ENCODE assay signal across 1 cellular context in the genomic region with DNA sequence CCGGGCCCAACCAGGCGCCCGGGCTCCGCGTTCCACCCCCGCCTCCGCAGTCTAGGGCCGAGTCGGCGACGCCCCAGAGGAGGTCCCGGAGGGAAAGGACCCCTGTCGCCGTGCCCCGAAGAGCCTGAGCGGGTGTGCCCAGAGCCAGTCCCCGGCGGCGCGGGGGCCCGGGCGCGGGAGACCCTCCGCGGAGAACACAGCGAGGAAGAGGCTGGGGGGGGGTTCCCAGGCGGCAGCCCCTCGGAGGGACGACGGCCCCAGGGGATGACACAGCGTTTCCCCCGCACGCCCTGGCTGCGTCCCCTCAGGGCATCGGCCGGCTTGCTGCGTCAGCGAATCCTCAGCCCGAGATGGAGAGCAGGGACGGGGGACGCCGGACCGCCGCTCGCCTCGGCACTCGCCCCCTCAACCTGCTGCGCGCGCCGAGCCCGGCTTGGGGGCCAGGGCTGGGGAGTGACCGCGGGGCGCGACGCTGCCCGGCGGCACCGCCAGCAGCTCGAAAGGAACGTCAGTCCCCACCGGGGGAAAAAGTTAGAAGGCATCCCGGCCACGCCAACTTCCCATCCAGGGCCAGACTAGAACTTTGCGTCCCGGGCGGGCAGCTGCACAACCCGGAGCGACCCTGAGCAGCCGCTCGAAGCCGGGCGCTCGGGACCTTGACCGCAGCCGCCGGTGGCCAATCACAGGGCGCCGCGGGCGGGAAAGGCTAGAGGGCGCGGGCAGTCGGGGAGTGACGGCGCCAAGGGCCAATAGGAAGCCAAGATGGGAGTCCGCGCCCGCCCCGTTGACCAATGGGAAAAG.
TF ChIP-seq lines count a peak whose summit lies in the region.

No MANE protein-coding gene starts in this region.

TF ChIP-seq in HepG2, 621 proteins besides CTCF, POLR2A, EP300 and RAD21 (continued from another document and continues in another):
- TF ChIP-seq, protein P1, sequence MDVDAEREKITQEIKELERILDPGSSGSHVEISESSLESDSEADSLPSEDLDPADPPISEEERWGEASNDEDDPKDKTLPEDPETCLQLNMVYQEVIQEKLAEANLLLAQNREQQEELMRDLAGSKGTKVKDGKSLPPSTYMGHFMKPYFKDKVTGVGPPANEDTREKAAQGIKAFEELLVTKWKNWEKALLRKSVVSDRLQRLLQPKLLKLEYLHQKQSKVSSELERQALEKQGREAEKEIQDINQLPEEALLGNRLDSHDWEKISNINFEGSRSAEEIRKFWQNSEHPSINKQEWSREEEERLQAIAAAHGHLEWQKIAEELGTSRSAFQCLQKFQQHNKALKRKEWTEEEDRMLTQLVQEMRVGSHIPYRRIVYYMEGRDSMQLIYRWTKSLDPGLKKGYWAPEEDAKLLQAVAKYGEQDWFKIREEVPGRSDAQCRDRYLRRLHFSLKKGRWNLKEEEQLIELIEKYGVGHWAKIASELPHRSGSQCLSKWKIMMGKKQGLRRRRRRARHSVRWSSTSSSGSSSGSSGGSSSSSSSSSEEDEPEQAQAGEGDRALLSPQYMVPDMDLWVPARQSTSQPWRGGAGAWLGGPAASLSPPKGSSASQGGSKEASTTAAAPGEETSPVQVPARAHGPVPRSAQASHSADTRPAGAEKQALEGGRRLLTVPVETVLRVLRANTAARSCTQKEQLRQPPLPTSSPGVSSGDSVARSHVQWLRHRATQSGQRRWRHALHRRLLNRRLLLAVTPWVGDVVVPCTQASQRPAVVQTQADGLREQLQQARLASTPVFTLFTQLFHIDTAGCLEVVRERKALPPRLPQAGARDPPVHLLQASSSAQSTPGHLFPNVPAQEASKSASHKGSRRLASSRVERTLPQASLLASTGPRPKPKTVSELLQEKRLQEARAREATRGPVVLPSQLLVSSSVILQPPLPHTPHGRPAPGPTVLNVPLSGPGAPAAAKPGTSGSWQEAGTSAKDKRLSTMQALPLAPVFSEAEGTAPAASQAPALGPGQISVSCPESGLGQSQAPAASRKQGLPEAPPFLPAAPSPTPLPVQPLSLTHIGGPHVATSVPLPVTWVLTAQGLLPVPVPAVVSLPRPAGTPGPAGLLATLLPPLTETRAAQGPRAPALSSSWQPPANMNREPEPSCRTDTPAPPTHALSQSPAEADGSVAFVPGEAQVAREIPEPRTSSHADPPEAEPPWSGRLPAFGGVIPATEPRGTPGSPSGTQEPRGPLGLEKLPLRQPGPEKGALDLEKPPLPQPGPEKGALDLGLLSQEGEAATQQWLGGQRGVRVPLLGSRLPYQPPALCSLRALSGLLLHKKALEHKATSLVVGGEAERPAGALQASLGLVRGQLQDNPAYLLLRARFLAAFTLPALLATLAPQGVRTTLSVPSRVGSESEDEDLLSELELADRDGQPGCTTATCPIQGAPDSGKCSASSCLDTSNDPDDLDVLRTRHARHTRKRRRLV (CRISPR knock-in tag; IDR thresholded peaks at IDR 0.05): no peak
- TF ChIP-seq ZNF674 (CRISPR knock-in tag; IDR thresholded peaks at IDR 0.05; ENCODE audit: low read depth) (no peak), ZNF335 (CRISPR knock-in tag; IDR thresholded peaks at IDR 0.05) (no peak), KLF9 (CRISPR knock-in tag; IDR thresholded peaks at IDR 0.05; ENCODE audit: low read depth) (no peak), ZNF34 (CRISPR knock-in tag; IDR thresholded peaks at IDR 0.05; ENCODE audit: borderline replicate concordance) (no peak), ZNF33B (CRISPR knock-in tag; IDR thresholded peaks at IDR 0.05) (no peak), ZMYM2 (CRISPR knock-in tag; IDR thresholded peaks at IDR 0.05) (no peak), PRPF4 (IDR thresholded peaks at IDR 0.05; ENCODE audit: low read depth, low read length, poor library complexity, severe bottlenecking) (no peak), ZNF143 (CRISPR knock-in tag; IDR thresholded peaks at IDR 0.05) (no peak), KMT2B (CRISPR knock-in tag; IDR thresholded peaks at IDR 0.05) (no peak), GABPA (IDR thresholded peaks at IDR 0.05; ENCODE audit: low read depth, low read length) (peak; percentile 36; the same call in 1 of the 2 replicates), GABPA (CRISPR knock-in tag; IDR thresholded peaks at IDR 0.05; ENCODE audit: low read depth) (no peak), ZNF644 (CRISPR knock-in tag; IDR thresholded peaks at IDR 0.05; ENCODE audit: low read depth) (no peak), TGIF2 (CRISPR knock-in tag; IDR thresholded peaks at IDR 0.05) (no peak), NBN (conservative IDR thresholded peaks at IDR 0.05) (no peak), XBP1 (CRISPR knock-in tag; IDR thresholded peaks at IDR 0.05) (peak; percentile 24; the same call in 1 of the 2 replicates), ZNF124 (CRISPR knock-in tag; IDR thresholded peaks at IDR 0.05) (no peak), ARHGAP35 (CRISPR knock-in tag; IDR thresholded peaks at IDR 0.05; ENCODE audit: borderline replicate concordance) (no peak), SRSF9 (IDR thresholded peaks at IDR 0.05; ENCODE audit: borderline replicate concordance, insufficient read depth, low read depth, low read length, poor library complexity, severe bottlenecking) (no peak), ZNF292 (CRISPR knock-in tag; IDR thresholded peaks at IDR 0.05; ENCODE audit: borderline replicate concordance, low read depth) (no peak), ZNF101 (CRISPR knock-in tag; IDR thresholded peaks at IDR 0.05; ENCODE audit: borderline replicate concordance, low read depth) (peak; percentile 62; the same call in 1 of the 2 replicates), ZNF326 (CRISPR knock-in tag; IDR thresholded peaks at IDR 0.05; ENCODE audit: borderline replicate concordance) (no peak), SRSF4 (IDR thresholded peaks at IDR 0.05; ENCODE audit: low read depth, low read length, poor library complexity, severe bottlenecking) (no peak), HNRNPLL (IDR thresholded peaks at IDR 0.05; ENCODE audit: low read depth, low read length, poor library complexity, severe bottlenecking) (no peak), ZKSCAN5 (CRISPR knock-in tag; IDR thresholded peaks at IDR 0.05) (no peak), SNAI1 (CRISPR knock-in tag; IDR thresholded peaks at IDR 0.05; ENCODE audit: borderline replicate concordance) (0 out of 2 replicates have a peak, but pooled peaks have one; percentile 20), ZNF766 (CRISPR knock-in tag; IDR thresholded peaks at IDR 0.05; ENCODE audit: borderline replicate concordance) (no peak; the same call in 1 of the 2 replicates)
- TF ChIP-seq, protein P2, sequence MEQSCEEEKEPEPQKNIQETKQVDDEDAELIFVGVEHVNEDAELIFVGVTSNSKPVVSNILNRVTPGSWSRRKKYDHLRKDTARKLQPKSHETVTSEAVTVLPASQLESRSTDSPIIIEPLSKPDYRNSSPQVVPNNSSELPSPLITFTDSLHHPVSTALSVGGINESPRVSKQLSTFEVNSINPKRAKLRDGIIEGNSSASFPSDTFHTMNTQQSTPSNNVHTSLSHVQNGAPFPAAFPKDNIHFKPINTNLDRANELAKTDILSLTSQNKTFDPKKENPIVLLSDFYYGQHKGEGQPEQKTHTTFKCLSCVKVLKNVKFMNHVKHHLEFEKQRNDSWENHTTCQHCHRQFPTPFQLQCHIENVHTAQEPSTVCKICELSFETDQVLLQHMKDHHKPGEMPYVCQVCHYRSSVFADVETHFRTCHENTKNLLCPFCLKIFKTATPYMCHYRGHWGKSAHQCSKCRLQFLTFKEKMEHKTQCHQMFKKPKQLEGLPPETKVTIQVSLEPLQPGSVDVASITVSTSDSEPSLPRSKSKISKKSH (CRISPR knock-in tag; IDR thresholded peaks at IDR 0.05; ENCODE audit: borderline replicate concordance): no peak
- TF ChIP-seq, protein P3, sequence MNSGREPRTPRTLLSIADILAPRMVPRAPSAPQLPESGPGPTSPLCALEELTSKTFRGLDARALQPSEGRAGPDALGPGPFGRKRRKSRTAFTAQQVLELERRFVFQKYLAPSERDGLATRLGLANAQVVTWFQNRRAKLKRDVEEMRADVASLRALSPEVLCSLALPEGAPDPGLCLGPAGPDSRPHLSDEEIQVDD (CRISPR knock-in tag; IDR thresholded peaks at IDR 0.05; ENCODE audit: borderline replicate concordance): no peak
- TF ChIP-seq, protein P4, sequence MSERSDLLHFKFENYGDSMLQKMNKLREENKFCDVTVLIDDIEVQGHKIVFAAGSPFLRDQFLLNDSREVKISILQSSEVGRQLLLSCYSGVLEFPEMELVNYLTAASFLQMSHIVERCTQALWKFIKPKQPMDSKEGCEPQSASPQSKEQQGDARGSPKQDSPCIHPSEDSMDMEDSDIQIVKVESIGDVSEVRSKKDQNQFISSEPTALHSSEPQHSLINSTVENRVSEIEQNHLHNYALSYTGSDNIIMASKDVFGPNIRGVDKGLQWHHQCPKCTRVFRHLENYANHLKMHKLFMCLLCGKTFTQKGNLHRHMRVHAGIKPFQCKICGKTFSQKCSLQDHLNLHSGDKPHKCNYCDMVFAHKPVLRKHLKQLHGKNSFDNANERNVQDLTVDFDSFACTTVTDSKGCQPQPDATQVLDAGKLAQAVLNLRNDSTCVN (CRISPR knock-in tag; IDR thresholded peaks at IDR 0.05; ENCODE audit: borderline replicate concordance): no peak
- TF ChIP-seq, protein P5, sequence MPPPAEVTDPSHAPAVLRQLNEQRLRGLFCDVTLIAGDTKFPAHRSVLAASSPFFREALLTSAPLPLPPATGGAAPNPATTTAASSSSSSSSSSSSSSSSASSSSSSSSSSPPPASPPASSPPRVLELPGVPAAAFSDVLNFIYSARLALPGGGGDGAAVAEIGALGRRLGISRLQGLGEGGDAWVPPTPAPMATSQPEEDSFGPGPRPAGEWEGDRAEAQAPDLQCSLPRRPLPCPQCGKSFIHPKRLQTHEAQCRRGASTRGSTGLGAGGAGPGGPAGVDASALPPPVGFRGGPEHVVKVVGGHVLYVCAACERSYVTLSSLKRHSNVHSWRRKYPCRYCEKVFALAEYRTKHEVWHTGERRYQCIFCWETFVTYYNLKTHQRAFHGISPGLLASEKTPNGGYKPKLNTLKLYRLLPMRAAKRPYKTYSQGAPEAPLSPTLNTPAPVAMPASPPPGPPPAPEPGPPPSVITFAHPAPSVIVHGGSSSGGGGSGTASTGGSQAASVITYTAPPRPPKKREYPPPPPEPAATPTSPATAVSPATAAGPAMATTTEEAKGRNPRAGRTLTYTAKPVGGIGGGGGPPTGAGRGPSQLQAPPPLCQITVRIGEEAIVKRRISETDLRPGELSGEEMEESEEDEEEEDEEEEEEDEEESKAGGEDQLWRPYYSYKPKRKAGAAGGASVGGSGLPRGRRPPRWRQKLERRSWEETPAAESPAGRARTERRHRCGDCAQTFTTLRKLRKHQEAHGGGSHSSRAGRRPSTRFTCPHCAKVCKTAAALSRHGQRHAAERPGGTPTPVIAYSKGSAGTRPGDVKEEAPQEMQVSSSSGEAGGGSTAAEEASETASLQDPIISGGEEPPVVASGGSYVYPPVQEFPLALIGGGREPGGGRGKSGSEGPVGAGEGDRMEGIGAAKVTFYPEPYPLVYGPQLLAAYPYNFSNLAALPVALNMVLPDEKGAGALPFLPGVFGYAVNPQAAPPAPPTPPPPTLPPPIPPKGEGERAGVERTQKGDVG (CRISPR knock-in tag; IDR thresholded peaks at IDR 0.05; ENCODE audit: borderline replicate concordance): no peak; the same call in 1 of the 2 replicates
- TF ChIP-seq, protein P6, sequence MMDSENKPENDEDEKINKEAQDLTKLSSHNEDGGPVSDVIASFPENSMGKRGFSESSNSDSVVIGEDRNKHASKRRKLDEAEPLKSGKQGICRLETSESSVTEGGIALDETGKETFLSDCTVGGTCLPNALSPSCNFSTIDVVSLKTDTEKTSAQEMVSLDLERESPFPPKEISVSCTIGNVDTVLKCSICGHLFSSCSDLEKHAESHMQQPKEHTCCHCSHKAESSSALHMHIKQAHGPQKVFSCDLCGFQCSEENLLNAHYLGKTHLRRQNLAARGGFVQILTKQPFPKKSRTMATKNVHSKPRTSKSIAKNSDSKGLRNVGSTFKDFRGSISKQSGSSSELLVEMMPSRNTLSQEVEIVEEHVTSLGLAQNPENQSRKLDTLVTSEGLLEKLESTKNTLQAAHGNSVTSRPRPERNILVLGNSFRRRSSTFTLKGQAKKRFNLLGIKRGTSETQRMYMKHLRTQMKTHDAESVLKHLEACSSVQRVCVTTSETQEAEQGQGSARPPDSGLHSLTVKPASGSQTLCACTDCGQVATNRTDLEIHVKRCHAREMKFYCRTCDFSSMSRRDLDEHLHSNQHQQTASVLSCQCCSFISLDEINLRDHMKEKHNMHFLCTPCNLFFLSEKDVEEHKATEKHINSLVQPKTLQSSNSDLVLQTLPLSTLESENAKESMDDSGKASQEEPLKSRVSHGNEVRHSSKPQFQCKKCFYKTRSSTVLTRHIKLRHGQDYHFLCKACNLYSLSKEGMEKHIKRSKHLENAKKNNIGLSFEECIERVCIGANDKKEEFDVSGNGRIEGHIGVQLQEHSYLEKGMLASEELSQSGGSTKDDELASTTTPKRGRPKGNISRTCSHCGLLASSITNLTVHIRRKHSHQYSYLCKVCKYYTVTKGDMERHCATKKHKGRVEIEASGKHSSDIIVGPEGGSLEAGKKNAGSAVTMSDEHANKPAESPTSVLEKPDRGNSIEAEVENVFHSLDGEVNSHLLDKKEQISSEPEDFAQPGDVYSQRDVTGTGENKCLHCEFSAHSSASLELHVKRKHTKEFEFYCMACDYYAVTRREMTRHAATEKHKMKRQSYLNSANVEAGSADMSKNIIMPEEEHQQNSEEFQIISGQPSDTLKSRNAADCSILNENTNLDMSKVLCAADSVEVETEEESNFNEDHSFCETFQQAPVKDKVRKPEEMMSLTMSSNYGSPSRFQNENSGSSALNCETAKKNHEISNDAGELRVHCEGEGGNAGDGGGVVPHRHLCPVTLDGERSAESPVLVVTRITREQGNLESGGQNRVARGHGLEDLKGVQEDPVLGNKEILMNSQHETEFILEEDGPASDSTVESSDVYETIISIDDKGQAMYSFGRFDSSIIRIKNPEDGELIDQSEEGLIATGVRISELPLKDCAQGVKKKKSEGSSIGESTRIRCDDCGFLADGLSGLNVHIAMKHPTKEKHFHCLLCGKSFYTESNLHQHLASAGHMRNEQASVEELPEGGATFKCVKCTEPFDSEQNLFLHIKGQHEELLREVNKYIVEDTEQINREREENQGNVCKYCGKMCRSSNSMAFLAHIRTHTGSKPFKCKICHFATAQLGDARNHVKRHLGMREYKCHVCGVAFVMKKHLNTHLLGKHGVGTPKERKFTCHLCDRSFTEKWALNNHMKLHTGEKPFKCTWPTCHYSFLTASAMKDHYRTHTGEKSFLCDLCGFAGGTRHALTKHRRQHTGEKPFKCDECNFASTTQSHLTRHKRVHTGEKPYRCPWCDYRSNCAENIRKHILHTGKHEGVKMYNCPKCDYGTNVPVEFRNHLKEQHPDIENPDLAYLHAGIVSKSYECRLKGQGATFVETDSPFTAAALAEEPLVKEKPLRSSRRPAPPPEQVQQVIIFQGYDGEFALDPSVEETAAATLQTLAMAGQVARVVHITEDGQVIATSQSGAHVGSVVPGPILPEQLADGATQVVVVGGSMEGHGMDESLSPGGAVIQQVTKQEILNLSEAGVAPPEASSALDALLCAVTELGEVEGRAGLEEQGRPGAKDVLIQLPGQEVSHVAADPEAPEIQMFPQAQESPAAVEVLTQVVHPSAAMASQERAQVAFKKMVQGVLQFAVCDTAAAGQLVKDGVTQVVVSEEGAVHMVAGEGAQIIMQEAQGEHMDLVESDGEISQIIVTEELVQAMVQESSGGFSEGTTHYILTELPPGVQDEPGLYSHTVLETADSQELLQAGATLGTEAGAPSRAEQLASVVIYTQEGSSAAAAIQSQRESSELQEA (CRISPR knock-in tag; IDR thresholded peaks at IDR 0.05; ENCODE audit: not compliant biosample characterization): peak; percentile 0
- TF ChIP-seq, protein P7, sequence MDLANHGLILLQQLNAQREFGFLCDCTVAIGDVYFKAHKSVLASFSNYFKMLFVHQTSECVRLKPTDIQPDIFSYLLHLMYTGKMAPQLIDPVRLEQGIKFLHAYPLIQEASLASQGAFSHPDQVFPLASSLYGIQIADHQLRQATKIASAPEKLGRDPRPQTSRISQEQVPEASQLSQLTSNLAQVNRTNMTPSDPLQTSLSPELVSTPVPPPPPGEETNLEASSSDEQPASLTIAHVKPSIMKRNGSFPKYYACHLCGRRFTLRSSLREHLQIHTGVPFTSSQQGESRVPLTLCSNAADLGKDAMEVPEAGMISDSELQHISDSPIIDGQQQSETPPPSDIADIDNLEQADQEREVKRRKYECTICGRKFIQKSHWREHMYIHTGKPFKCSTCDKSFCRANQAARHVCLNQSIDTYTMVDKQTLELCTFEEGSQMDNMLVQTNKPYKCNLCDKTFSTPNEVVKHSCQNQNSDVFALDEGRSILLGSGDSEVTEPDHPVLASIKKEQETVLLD (CRISPR knock-in tag; IDR thresholded peaks at IDR 0.05; ENCODE audit: low read depth): no peak
